ENCODE assay signal across 2 cellular contexts in genomic region chr2:27980242-27980641, GRCh38.
A peak's percentile ranks its signal among the peaks of the same experiment; 100 is the strongest.
TF ChIP-seq lines count a peak whose summit lies in the region.

No MANE protein-coding gene starts in this region.

TF ChIP-seq in HCT116, 20 proteins besides CTCF, POLR2A, EP300 and RAD21:
- TF ChIP-seq MAX (IDR thresholded peaks at IDR 0.05) (0 out of 2 replicates have a peak, but pooled peaks have one; percentile 14), ZNF274 (IDR thresholded peaks at IDR 0.05; ENCODE audit: low read depth, low read length) (no peak), JUND (IDR thresholded peaks at IDR 0.05) (peak; percentile 32; the same call in 1 of the 2 replicates)

TF ChIP-seq in GM12878, 131 proteins besides CTCF, POLR2A, EP300 and RAD21:
- no peak for TF ChIP-seq NR2F1 (conservative IDR thresholded peaks at IDR 0.05)
- TF ChIP-seq, protein P1, sequence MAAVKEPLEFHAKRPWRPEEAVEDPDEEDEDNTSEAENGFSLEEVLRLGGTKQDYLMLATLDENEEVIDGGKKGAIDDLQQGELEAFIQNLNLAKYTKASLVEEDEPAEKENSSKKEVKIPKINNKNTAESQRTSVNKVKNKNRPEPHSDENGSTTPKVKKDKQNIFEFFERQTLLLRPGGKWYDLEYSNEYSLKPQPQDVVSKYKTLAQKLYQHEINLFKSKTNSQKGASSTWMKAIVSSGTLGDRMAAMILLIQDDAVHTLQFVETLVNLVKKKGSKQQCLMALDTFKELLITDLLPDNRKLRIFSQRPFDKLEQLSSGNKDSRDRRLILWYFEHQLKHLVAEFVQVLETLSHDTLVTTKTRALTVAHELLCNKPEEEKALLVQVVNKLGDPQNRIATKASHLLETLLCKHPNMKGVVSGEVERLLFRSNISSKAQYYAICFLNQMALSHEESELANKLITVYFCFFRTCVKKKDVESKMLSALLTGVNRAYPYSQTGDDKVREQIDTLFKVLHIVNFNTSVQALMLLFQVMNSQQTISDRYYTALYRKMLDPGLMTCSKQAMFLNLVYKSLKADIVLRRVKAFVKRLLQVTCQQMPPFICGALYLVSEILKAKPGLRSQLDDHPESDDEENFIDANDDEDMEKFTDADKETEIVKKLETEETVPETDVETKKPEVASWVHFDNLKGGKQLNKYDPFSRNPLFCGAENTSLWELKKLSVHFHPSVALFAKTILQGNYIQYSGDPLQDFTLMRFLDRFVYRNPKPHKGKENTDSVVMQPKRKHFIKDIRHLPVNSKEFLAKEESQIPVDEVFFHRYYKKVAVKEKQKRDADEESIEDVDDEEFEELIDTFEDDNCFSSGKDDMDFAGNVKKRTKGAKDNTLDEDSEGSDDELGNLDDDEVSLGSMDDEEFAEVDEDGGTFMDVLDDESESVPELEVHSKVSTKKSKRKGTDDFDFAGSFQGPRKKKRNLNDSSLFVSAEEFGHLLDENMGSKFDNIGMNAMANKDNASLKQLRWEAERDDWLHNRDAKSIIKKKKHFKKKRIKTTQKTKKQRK (IDR thresholded peaks at IDR 0.05; ENCODE audit: low read depth, low read length): no peak
- TF ChIP-seq SREBF1 (IDR thresholded peaks at IDR 0.05; ENCODE audit: low read length): no peak
- no peak for TF ChIP-seq CREB1 (IDR thresholded peaks at IDR 0.05; ENCODE audit: low read depth)
- no peak for TF ChIP-seq MTA2 (IDR thresholded peaks at IDR 0.05; ENCODE audit: low read depth)
- no peak for TF ChIP-seq CUX1 (IDR thresholded peaks at IDR 0.05; ENCODE audit: insufficient replicate concordance, low read depth, low read length)
- TF ChIP-seq ATF7 (IDR thresholded peaks at IDR 0.05; ENCODE audit: low read depth): no peak
- TF ChIP-seq SREBF2 (IDR thresholded peaks at IDR 0.05; ENCODE audit: low read length): no peak
- TF ChIP-seq HDAC2 (IDR thresholded peaks at IDR 0.05): no peak
- no peak for TF ChIP-seq STAT1 (conservative IDR thresholded peaks at IDR 0.05)
- TF ChIP-seq EGR1 (IDR thresholded peaks at IDR 0.05; ENCODE audit: borderline replicate concordance in 1 of 2, low read depth in 2 of 2, low read length in 2 of 2): no peak
- TF ChIP-seq ESRRA (IDR thresholded peaks at IDR 0.05; ENCODE audit: low read length): no peak
- TF ChIP-seq CHD1 (IDR thresholded peaks at IDR 0.05; ENCODE audit: low read depth, low read length): no peak
